In the genomic region with DNA sequence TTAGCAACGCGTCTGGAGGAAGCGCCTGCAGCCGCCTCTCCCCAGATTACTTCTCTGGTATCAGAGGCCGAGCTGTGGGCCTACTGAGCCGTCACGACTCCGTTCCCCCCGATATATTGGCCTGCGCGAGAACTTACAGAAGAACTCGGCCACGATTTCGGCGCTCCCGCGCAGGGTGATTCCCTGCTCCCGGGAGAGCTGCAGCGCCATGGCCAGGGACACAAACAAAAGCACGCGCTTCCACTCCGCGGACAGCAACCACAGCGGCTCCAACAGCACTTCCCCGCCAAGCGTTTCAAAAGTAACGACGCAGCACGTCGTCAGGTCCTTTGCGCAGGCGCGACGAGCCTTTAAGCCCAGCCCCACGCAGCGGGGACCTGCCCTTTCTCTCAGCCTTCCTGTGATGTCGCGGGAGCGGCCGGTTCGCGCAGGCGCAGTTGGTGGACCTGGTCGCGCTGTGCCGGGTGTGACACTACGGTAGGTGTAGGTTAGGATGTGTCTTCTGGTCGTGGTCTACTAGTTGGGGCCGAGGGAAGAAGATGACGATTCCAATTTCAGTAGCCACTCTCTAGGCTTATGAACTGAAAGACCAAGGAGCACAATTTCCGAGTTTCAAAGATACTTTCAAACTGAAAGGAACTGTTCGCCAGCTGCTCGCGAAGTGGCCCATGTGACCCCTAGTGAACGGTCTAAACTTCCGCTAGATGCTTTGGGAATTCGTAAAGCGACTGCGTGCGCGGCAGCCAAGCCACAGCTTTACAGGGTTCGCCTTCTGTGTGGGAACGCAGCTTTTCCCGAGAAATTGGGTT, we compare ENCODE assay signal across 8 cellular contexts. TPM values are rescaled to one million over a fixed set of nuclear protein-coding genes. Genes with fewer than 3 reads are reported as not detected.
DNase-seq lines count a peak whose midpoint lies in the region; ATAC-seq and TF ChIP-seq lines count a peak whose summit lies in the region.

Gene MAD2L1 (minus strand): TSS at position 324 of the 809 bp plus-strand sequence. CDS start 114 bp downstream, at position 210.

- TF ChIP-seq CTCF in KMS-11 (conservative IDR thresholded peaks at IDR 0.05; ENCODE audit: low read depth, low read length) (no peak), Peyer's patch (IDR thresholded peaks at IDR 0.05) (no peak)

- H3K9me3 ChIP-seq in Peyer's patch = no peaks in the 10 kb centered on the region
- H3K9me3 ChIP-seq in muscle layer of colon (ENCODE audit: low read length) = no peaks in the 10 kb centered on the region

- H3K36me3 ChIP-seq in KMS-11 (ENCODE audit: insufficient read depth) (peaks cover 9% of the 10 kb centered on the region; the same call in 1 of the 2 replicates), Peyer's patch (no peaks in the 10 kb centered on the region), muscle layer of colon (ENCODE audit: insufficient read depth, low read length) (no peaks in the 10 kb centered on the region)

- H3K4me3 ChIP-seq in KMS-11 (IDR thresholded peaks at IDR 0.05; ENCODE audit: insufficient read depth, low read depth, low read length) (peak within 1 kb of the TSS; percentile 82), Peyer's patch (peak within 1 kb of the TSS; percentile 57 to 77 (median 70)), muscle layer of colon (ENCODE audit: low read depth in 1 of 2, low read length in 2 of 2) (peak within 1 kb of the TSS; percentile 56 to 77)

- peaks cover 5% of the 10 kb centered on the region for H4K20me1 ChIP-seq in KMS-11 (ENCODE audit: insufficient read depth)

- H3K4me2 ChIP-seq in KMS-11 = peak within 1 kb of the TSS; percentile 98

- peak; percentile 93 for DNase-seq in DMS53 treated with DMSO at 0.1 percent for 48 hours (lab: John Stamatoyannopoulos, UW; ENCODE audit: unreplicated experiment)
- DNase-seq in Peyer's patch = peak; percentile 97 to 100 (median 98)
- peak; percentile 98 to 99 for DNase-seq in activated T-cell treated with anti-CD3 and anti-CD28 coated beads, Interleukin-2, amount 50 U/mL, for 48 hours
- DNase-seq in stimulated activated CD8-positive, alpha-beta memory T cell treated with anti-CD3 and anti-CD28 coated beads, Interleukin-7, amount 100 ng/mL, for 24 hours (ENCODE audit: low read depth) = peak; percentile 97

- H3K9ac ChIP-seq in KMS-11 = peak within 1 kb of the TSS; percentile 97
- H3K9ac ChIP-seq in muscle layer of colon (ENCODE audit: low read length) = peak within 1 kb of the TSS; percentile 87

- H3K27ac ChIP-seq in KMS-11 = peak within 1 kb of the TSS; percentile 98
- H3K27ac ChIP-seq in Peyer's patch = peak within 1 kb of the TSS; percentile 83 to 95 (median 93)
- peak within 1 kb of the TSS; percentile 91 for H3K27ac ChIP-seq in muscle layer of colon (ENCODE audit: low read depth, low read length)

- H3K27me3 ChIP-seq in KMS-11 (ENCODE audit: insufficient read depth, low read depth) (no peaks in the 10 kb centered on the region), Peyer's patch (no peaks in the 10 kb centered on the region), muscle layer of colon (ENCODE audit: control insufficient read depth in 1 of 2, insufficient read depth in 2 of 2, low read length in 2 of 2) (no peaks in the 10 kb centered on the region)

- peak within 1 kb of the TSS; percentile 71 for H2AFZ ChIP-seq in KMS-11 (ENCODE audit: low read depth)

- H3K79me2 ChIP-seq in KMS-11 (ENCODE audit: insufficient read depth, low read depth) = peaks cover 55% of the 10 kb centered on the region

- ATAC-seq in GM21737 (IDR thresholded peaks at IDR 0.05; ENCODE audit: unreplicated experiment) (peak; percentile 91), esophagus mucosa (peak; percentile 99)

- H3K4me1 ChIP-seq in KMS-11 (ENCODE audit: low read depth, poor library complexity, severe bottlenecking) (peaks cover 63% of the 10 kb centered on the region), Peyer's patch (peaks cover 0 to 18% (median 8%) of the 10 kb centered on the region in 4 donors), muscle layer of colon (ENCODE audit: insufficient read depth, low read length) (peaks cover 12% of the 10 kb centered on the region)

- TF ChIP-seq POLR2A in Peyer's patch (IDR thresholded peaks at IDR 0.05) = peak; percentile 76 to 89

RNA-seq across cellular contexts. Expression of gene MAD2L1, which starts in this region (rescaled TPM):
- 1 to 10 TPM in 3 of 4 donors, under 1 TPM in 1; 0.83 to 6.7 (median 1.1) TPM for total RNA-seq in Peyer's patch
- total RNA-seq in esophagus mucosa = 12.7 TPM

Comparison
In these comparisons a context has a peak if more than half of its experiments do, and no peak if none do; other contexts are left out.
1. Peak in every context shown above with its lines: DNase-seq, ATAC-seq, H3K4me3 ChIP-seq and H3K27ac ChIP-seq.